In the genomic region with DNA sequence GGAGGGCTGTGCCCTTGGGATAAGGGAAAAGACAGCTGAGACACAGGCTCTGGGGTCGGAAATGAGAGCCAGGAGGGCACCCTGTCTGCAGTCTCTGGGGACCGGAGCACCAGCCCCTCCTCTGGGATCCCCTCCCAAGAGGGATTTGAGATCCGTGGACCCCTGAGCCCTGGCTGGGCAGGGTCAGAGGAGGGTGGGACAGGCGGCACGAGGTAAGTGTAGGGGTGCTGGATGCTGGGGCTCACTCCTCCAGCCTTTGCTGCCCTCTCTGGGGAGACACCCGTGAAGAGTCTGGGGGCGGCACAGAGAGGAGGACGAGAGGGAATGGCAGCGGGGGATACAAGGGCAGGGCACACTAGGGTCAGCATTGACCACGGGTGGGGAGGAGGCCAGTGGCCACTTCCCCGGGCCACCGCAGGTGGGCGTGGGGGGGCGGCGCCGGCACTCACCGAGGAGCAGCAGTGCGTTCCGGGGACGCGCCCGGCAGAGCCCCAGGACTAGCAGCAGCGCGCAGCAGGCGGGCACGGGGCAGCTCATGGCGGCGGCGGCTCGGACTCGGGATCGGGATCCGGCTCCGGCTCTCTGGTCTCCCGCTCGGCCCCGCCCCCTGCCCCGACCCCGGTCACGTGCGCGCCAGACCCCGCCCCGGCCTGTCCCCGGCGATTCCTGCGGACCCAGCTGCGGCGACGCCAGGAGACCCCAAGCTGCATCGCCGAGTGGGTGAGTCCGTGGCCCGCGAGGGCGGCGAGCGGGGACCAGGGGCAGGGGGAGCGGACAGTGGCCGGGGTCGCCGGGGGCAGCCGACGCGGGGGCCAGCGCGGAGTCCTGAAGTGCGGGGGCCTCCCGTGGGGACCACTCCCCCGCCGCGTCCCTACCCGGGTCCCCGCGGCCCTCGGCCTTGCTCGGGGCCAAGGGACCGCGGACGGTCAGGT, we compare ENCODE assay signal across 8 cellular contexts. TPM values are rescaled to one million over a fixed set of nuclear protein-coding genes. Genes with fewer than 3 reads are reported as not detected.
DNase-seq lines count a peak whose midpoint lies in the region; ATAC-seq and TF ChIP-seq lines count a peak whose summit lies in the region.

Gene SGSH, minus strand, starts transcription at position 557 of the 932 bp plus-strand sequence. Its CDS starts 20 bp downstream, at position 537.
Gene SLC26A11, plus strand, starts transcription at position 651 of the 932 bp plus-strand sequence. CDS start 1,134 bp downstream, outside the sequence.

- peak within 1 kb of the TSS; percentile 78 for H3K4me3 ChIP-seq in kidney epithelial cell (ENCODE audit: low read depth, low read length)

- DNase-seq in Calu3 (peak; percentile 84), NCI-H2029 (lab: John Stamatoyannopoulos, UW) (peak; percentile 37), cerebellar cortex (ENCODE audit: low spot score) (peak; percentile 42), kidney epithelial cell (ENCODE audit: low read depth) (peak; percentile 12)
- DNase-seq in stimulated activated CD4-positive, alpha-beta T cell treated with anti-CD3 and anti-CD28 coated beads, Interleukin-1b, Interleukin-23, amount 100 ng/mL, for 24 hours (ENCODE audit: low read depth in 4 of 4, low spot score in 1 of 4): peak; percentile 39 to 67 (median 47)

- H3K27ac Mint-ChIP-seq in Calu3 (ENCODE audit: unreplicated experiment): peak within 1 kb of the TSS; percentile 79

- peaks cover 19% of the 10 kb centered on the region for H3K4me1 Mint-ChIP-seq in Calu3 (ENCODE audit: low read depth, unreplicated experiment)

- peaks cover 17% of the 10 kb centered on the region for H3K36me3 Mint-ChIP-seq in Calu3 (ENCODE audit: insufficient read depth, unreplicated experiment)

- H3K4me3 Mint-ChIP-seq in Calu3 (ENCODE audit: low read depth, unreplicated experiment): peak within 1 kb of the TSS; percentile 92

- peak; percentile 31 for ATAC-seq in GM21619 (IDR thresholded peaks at IDR 0.05; ENCODE audit: unreplicated experiment)
- ATAC-seq in activated CD4-positive, CD25-positive, alpha-beta regulatory T cell treated with anti-CD3 and anti-CD28 coated beads, Interleukin-2, amount 50 U/mL, for 24 hours: peak; percentile 41 to 43
- ATAC-seq in HG02840 (IDR thresholded peaks at IDR 0.05; ENCODE audit: low FRiP score, unreplicated experiment): no peak

- no peaks in the 10 kb centered on the region for H3K9me3 Mint-ChIP-seq in Calu3 (ENCODE audit: low read depth, unreplicated experiment)

- H3K27me3 Mint-ChIP-seq in Calu3 (ENCODE audit: unreplicated experiment): peaks cover 14% of the 10 kb centered on the region

- CTCF ChIA-PET in Calu3 (lab: Charles Lee): interaction anchor here (0.6 to 0.8 kb wide), 2 partner anchors 24 to 878 kb away, joined by 3 to 22 read pairs; no protein-coding TSS in a partner anchor

- peaks cover 2% of the 10 kb centered on the region for H3K36me3 ChIP-seq in kidney epithelial cell (ENCODE audit: control insufficient read depth, insufficient read depth, low read length)

- no TSS peak for BruUV-seq in Calu3 (replicated peaks; lab: Mats Ljungman, UMichigan)

- TF ChIP-seq CTCF in Calu3 (IDR thresholded peaks at IDR 0.05; ENCODE audit: unreplicated experiment): peak; percentile 16
- no peak for TF ChIP-seq CTCF in kidney epithelial cell (IDR thresholded peaks at IDR 0.05; ENCODE audit: insufficient read depth, low read length, poor library complexity, severe bottlenecking)

- no peaks in the 10 kb centered on the region for H3K27me3 ChIP-seq in kidney epithelial cell (ENCODE audit: control insufficient read depth, insufficient read depth, low read length)

- intact Hi-C loops in Calu3 (cut with micrococcal nuclease; ENCODE audit: unreplicated experiment): loop anchor here (5.0 kb wide), 1 partner anchor 32 kb away; no protein-coding TSS in a partner anchor

RNA-seq across cellular contexts. Expression of gene SGSH, which starts in this region (rescaled TPM):
- total RNA-seq in Calu3 (2022): 32.2 and 50.3 TPM in 2 replicates
- 22.7 and 26.4 TPM in 2 replicates for total RNA-seq in kidney epithelial cell

RNA-seq across cellular contexts. Expression of gene SLC26A11, which starts in this region (rescaled TPM):
- 7.2 and 10.4 TPM in 2 replicates for total RNA-seq in Calu3 (2022)
- 14.4 and 19.1 TPM in 2 replicates for total RNA-seq in kidney epithelial cell

Comparison
In these comparisons a context has a peak if more than half of its experiments do, and no peak if none do; other contexts are left out.
1. DNase-seq: peak in every context shown above with its lines; median percentile 84 in Calu3; 47 in stimulated activated CD4-positive, alpha-beta T cell treated with anti-CD3 and anti-CD28 coated beads, Interleukin-1b, Interleukin-23, amount 100 ng/mL, for 24 hours; 42 in cerebellar cortex; 37 in NCI-H2029; 12 in kidney epithelial cell.